Comparison of ENCODE assay signal across 8 cellular contexts in genomic region chr1:23791434-23792047, GRCh38. TPM values are rescaled to one million over a fixed set of nuclear protein-coding genes. Genes with fewer than 3 reads are reported as not detected.
DNase-seq lines count a peak whose midpoint lies in the region; ATAC-seq and TF ChIP-seq lines count a peak whose summit lies in the region.

No MANE protein-coding gene starts in this region.

- H2BK20ac ChIP-seq in IMR-90 (ENCODE audit: low read depth, low read length): no peak overlapping the region

- 0% methylated on average over 6 of the region's 17 CpGs; no CpG with 5 or more reads in 1 of the 2 experiments for WGBS in IMR-90 (ENCODE audit: extremely low coverage in 2 of 2, insufficient read length in 1 of 2), 2 experiments

- H3K36me3 ChIP-seq in IMR-90 (ENCODE audit: control insufficient read depth, insufficient read depth, low read length) (peaks cover 24% of the 10 kb centered on the region), parathyroid adenoma (ENCODE audit: control insufficient read depth, insufficient read depth, low read length) (no peaks in the 10 kb centered on the region)

- H2BK15ac ChIP-seq in IMR-90 (ENCODE audit: low read depth, low read length): no peak overlapping the region

- H2AK5ac ChIP-seq in IMR-90 (ENCODE audit: low read depth, low read length): peak overlapping the region; percentile 86

- in situ Hi-C loops in IMR-90 (cut with MboI; ENCODE audit: low sequenced_read_pairs): no loop called here

- H3K9me1 ChIP-seq in IMR-90 (ENCODE audit: insufficient read depth, low read length): peaks cover 9% of the 10 kb centered on the region

- peak overlapping the region; percentile 33 for H2BK5ac ChIP-seq in IMR-90 (ENCODE audit: low read depth, low read length, poor library complexity, severe bottlenecking)

- no peak for TF ChIP-seq RAD21 in IMR-90 (IDR thresholded peaks at IDR 0.05; ENCODE audit: low read length)

- H3K56ac ChIP-seq in IMR-90 (ENCODE audit: extremely low read depth, insufficient read depth, low read length): peak overlapping the region; percentile 71; the same call in 1 of the 2 replicates

- ATAC-seq in IMR-90 (ENCODE audit: low read depth) (peak; percentile 18; the same call in 1 of the 2 replicates), GM18505 (IDR thresholded peaks at IDR 0.05; ENCODE audit: unreplicated experiment) (no peak), HG02623 (IDR thresholded peaks at IDR 0.05; ENCODE audit: unreplicated experiment) (no peak)

- CTCF ChIA-PET in IMR-90 (lab: Yijun Ruan, JAX): interaction anchor here (1.0 kb wide), 3 partner anchors 11 to 19 kb away, joined by 3 to 6 read pairs (median 3); no protein-coding TSS in a partner anchor

- peak overlapping the region; percentile 17 to 75; a peak in 3 of 4 replicates for H4K8ac ChIP-seq in IMR-90 (ENCODE audit: low read depth in 2 of 2, low read length in 2 of 2)

- intact Hi-C loops in IMR-90 (cut with micrococcal nuclease): no loop called here

- POLR2A ChIA-PET in IMR-90 (lab: Charles Lee; ENCODE audit: unreplicated experiment): interaction anchor here (0.9 kb wide), 1 partner anchor 15 kb away, joined by 7 read pairs; no protein-coding TSS in a partner anchor

- peak overlapping the region; percentile 76; the same call in 1 of the 2 replicates for H3K23ac ChIP-seq in IMR-90 (ENCODE audit: low read depth, low read length)

- H3K79me1 ChIP-seq in IMR-90 (ENCODE audit: low read depth in 1 of 2, low read length in 2 of 2): peaks cover 13 to 42% of the 10 kb centered on the region in 2 experiments; a peak in 3 of 4 replicates

- H3K18ac ChIP-seq in IMR-90 (ENCODE audit: low read depth, low read length): no peak overlapping the region

- H3K4me1 ChIP-seq in IMR-90 (ENCODE audit: control insufficient read depth, insufficient read depth, low read length) (peaks cover 14% of the 10 kb centered on the region), parathyroid adenoma (no peaks in the 10 kb centered on the region)

- TF ChIP-seq POLR2A in IMR-90 (IDR thresholded peaks at IDR 0.05; ENCODE audit: low read depth, low read length): no peak
- no peak for TF ChIP-seq POLR2A in GM18505 (IDR thresholded peaks at IDR 0.05; ENCODE audit: borderline replicate concordance, extremely low read depth, insufficient read depth, insufficient read length)

- H3K27ac ChIP-seq in IMR-90 (ENCODE audit: insufficient read depth, low read length) (peak overlapping the region; percentile 70), parathyroid adenoma (peak overlapping the region; percentile 53)

- peak overlapping the region; percentile 100 for H2AK9ac ChIP-seq in IMR-90 (replicated peaks; ENCODE audit: low read depth, low read length, poor library complexity)

- peaks cover 13% of the 10 kb centered on the region; the same call in 1 of the 2 replicates for H4K20me1 ChIP-seq in IMR-90 (ENCODE audit: insufficient read depth, low read length)

- peak; percentile 53 for DNase-seq in EL
- DNase-seq in IMR-90: no peak
- DNase-seq in activated T-cell treated with anti-CD3 and anti-CD28 coated beads, Interleukin-2, amount 50 U/mL, for 48 hours: peak; percentile 57 to 60
- DNase-seq in germinal center (ENCODE audit: low spot score): peak; percentile 50
- no peak for DNase-seq in NCI-H774 (lab: John Stamatoyannopoulos, UW)

- peak overlapping the region; percentile 94 for H3K14ac ChIP-seq in IMR-90 (replicated peaks; ENCODE audit: low read depth, low read length)

- H2BK120ac ChIP-seq in IMR-90 (ENCODE audit: low read depth, low read length): peak overlapping the region; percentile 10; the same call in 1 of the 2 replicates

- dilution Hi-C loops in IMR-90 (cut with HindIII; ENCODE audit: low sequenced_read_pairs, unreplicated experiment): no loop called here

- peak overlapping the region; percentile 97 for H3K4me2 ChIP-seq in IMR-90 (ENCODE audit: low read depth, low read length)
- H3K4me2 ChIP-seq in parathyroid adenoma (ENCODE audit: low read length): peak overlapping the region; percentile 93

- H2AFZ ChIP-seq in IMR-90 (replicated peaks; ENCODE audit: low read length, poor library complexity): peak overlapping the region; percentile 92
- peak overlapping the region; percentile 61 for H2AFZ ChIP-seq in parathyroid adenoma

- peak overlapping the region; percentile 95 for H3K4me3 ChIP-seq in IMR-90 (ENCODE audit: insufficient read depth, low read depth, low read length)
- peak overlapping the region; percentile 86 for H3K4me3 ChIP-seq in parathyroid adenoma (ENCODE audit: low read depth, low read length)

- BruUV-seq in IMR-90 (replicated peaks; lab: Mats Ljungman, UMichigan): no TSS peak

- peak overlapping the region; percentile 85 for H3K4ac ChIP-seq in IMR-90 (ENCODE audit: low read depth, low read length)

- H3K9me3 ChIP-seq in IMR-90 (ENCODE audit: control insufficient read depth, insufficient read depth, low read length) (no peaks in the 10 kb centered on the region), parathyroid adenoma (ENCODE audit: control insufficient read depth, low read length) (no peaks in the 10 kb centered on the region)

- H4K5ac ChIP-seq in IMR-90 (ENCODE audit: low read depth, low read length): peak overlapping the region; percentile 71

- peak overlapping the region; percentile 54 for H4K91ac ChIP-seq in IMR-90 (ENCODE audit: insufficient read depth, low read depth, low read length)

- H3K79me2 ChIP-seq in parathyroid adenoma: peaks cover 3% of the 10 kb centered on the region

- H3K27me3 ChIP-seq in IMR-90 (ENCODE audit: control insufficient read depth, insufficient read depth, low read length) (no peaks in the 10 kb centered on the region), parathyroid adenoma (ENCODE audit: control insufficient read depth, insufficient read depth, low read length) (no peaks in the 10 kb centered on the region)

- no peak for TF ChIP-seq CTCF in IMR-90 (conservative IDR thresholded peaks at IDR 0.05; ENCODE audit: low read depth, low read length)
- no peak for TF ChIP-seq CTCF in parathyroid adenoma (IDR thresholded peaks at IDR 0.05)

- H3K9ac ChIP-seq in IMR-90 (ENCODE audit: low read depth, low read length) (peak overlapping the region; percentile 80), parathyroid adenoma (no peak overlapping the region)

TF ChIP-seq in IMR-90, 13 proteins besides CTCF, POLR2A, EP300 and RAD21:
- TF ChIP-seq BHLHE40 (IDR thresholded peaks at IDR 0.05; ENCODE audit: low read depth, low read length) (no peak), MXI1 (IDR thresholded peaks at IDR 0.05; ENCODE audit: borderline replicate concordance, low read depth, low read length) (0 out of 2 replicates have a peak, but pooled peaks have one; percentile 11), ELK1 (IDR thresholded peaks at IDR 0.05; ENCODE audit: borderline replicate concordance, low read depth, low read length) (no peak), FOS (IDR thresholded peaks at IDR 0.05; ENCODE audit: low read depth, low read length) (no peak)

RNA-seq across cellular contexts. Expression of gene LYPLA2, which starts 0.6 kb away (rescaled TPM):
- total RNA-seq in IMR-90 (2012; rRNA removed): 43.9 and 44.3 TPM in 2 replicates
- polyA plus RNA-seq in IMR-90 (2012; rRNA removed): 78.6 and 88.5 TPM in 2 replicates
- polyA plus RNA-seq in IMR-90 (2012; cell fraction: cytosol; rRNA removed): 47.5 and 98.1 TPM in 2 replicates
- 93.3 and 237 TPM in 2 replicates for polyA plus RNA-seq in IMR-90 (2012; cell fraction: nucleus; rRNA removed; ENCODE audit: low replicate concordance)

RNA-seq across cellular contexts. Expression of gene GALE, which starts 9.0 kb away (rescaled TPM):
- total RNA-seq in IMR-90 (2012; rRNA removed): 28.3 and 31.7 TPM in 2 replicates
- 39.9 and 44.5 TPM in 2 replicates for polyA plus RNA-seq in IMR-90 (2012; rRNA removed)
- 35.1 and 46.3 TPM in 2 replicates for polyA plus RNA-seq in IMR-90 (2012; cell fraction: cytosol; rRNA removed)
- polyA plus RNA-seq in IMR-90 (2012; cell fraction: nucleus; rRNA removed; ENCODE audit: low replicate concordance): 56.9 and 85.3 TPM in 2 replicates

RNA-seq across cellular contexts. Expression of gene PITHD1, which starts 13.3 kb away (rescaled TPM):
- total RNA-seq in IMR-90 (2012; rRNA removed): 23.8 and 34.2 TPM in 2 replicates
- polyA plus RNA-seq in IMR-90 (2012; rRNA removed): 31.8 and 32.0 TPM in 2 replicates
- 18.3 and 34.6 TPM in 2 replicates for polyA plus RNA-seq in IMR-90 (2012; cell fraction: cytosol; rRNA removed)
- polyA plus RNA-seq in IMR-90 (2012; cell fraction: nucleus; rRNA removed; ENCODE audit: low replicate concordance): 10.8 and 29.0 TPM in 2 replicates

RNA-seq across cellular contexts. Expression of gene HMGCL, which starts 33.7 kb away (rescaled TPM):
- total RNA-seq in IMR-90 (2012; rRNA removed): 31.9 and 33.5 TPM in 2 replicates
- 25.3 and 30.6 TPM in 2 replicates for polyA plus RNA-seq in IMR-90 (2012; rRNA removed)
- 15.7 and 28.3 TPM in 2 replicates for polyA plus RNA-seq in IMR-90 (2012; cell fraction: cytosol; rRNA removed)
- polyA plus RNA-seq in IMR-90 (2012; cell fraction: nucleus; rRNA removed; ENCODE audit: low replicate concordance): 17.3 and 23.9 TPM in 2 replicates

RNA-seq across cellular contexts. Expression of gene ELOA, which starts 48.3 kb away (rescaled TPM):
- 40.7 and 44.4 TPM in 2 replicates for total RNA-seq in IMR-90 (2012; rRNA removed)
- 19.5 and 22.9 TPM in 2 replicates for polyA plus RNA-seq in IMR-90 (2012; rRNA removed)
- polyA plus RNA-seq in IMR-90 (2012; cell fraction: cytosol; rRNA removed): 5.5 and 9.2 TPM in 2 replicates
- polyA plus RNA-seq in IMR-90 (2012; cell fraction: nucleus; rRNA removed; ENCODE audit: low replicate concordance): 9.4 and 25.4 TPM in 2 replicates

Comparison
In these comparisons a context has a peak if more than half of its experiments do, and no peak if none do; other contexts are left out.
1. DNase-seq: peak in EL (single experiment), activated T-cell treated with anti-CD3 and anti-CD28 coated beads, Interleukin-2, amount 50 U/mL, for 48 hours (2 of 2) and germinal center (single experiment); none in IMR-90 (single experiment) and NCI-H774 (single experiment).